26 cellular contexts compared by ENCODE assay signal in the genomic region with DNA sequence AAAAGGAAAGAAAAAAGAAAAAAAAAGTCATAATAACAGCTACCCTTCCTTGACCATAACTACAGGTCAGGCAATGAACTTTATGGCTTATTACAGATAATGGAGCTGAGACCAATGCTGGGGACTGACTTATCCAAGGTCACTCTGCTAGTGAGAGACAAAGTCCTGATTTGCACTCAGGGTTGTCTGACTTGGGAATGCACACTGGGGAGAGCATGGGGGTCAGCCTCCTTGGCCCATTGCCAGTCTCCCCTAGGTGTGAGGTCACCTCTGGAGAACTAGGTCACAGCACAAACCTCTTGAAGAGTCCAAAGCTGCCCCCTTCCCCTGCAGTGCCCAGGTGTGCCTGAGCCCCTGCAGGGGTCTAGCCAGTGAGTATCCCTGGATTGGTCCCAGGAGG. TPM values are rescaled to one million over a fixed set of nuclear protein-coding genes. Genes with fewer than 3 reads are reported as not detected.
A peak's percentile ranks its signal among the peaks of the same experiment; 100 is the strongest.
DNase-seq lines count a peak whose midpoint lies in the region; ATAC-seq, FAIRE-seq and TF ChIP-seq lines count a peak whose summit lies in the region.
"Had no signal": no experiment of that assay in that cellular context is flagged by ENCODE, and none has a peak within 500 bp of the region (broad histone marks: within the 10 kb centered on the region; RNA-seq: fewer than 3 reads in every experiment).

No MANE protein-coding gene starts in this region.

- H3K9me1 ChIP-seq in keratinocyte (ENCODE audit: control insufficient read depth, extremely low read depth, insufficient read depth, low read length): no peaks in the 10 kb centered on the region

- POLR2A ChIA-PET in HepG2 (lab: Yijun Ruan, JAX) (interaction anchor here (0.9 to 17.5 kb wide), 5 partner anchors 8 to 36 kb away, joined by 3 to 976 read pairs (median 6); no protein-coding TSS in a partner anchor), HEK293T (lab: Yijun Ruan, JAX) (no interaction called here)

- H3K4me2 ChIP-seq in HepG2 (ENCODE audit: low read depth, low read length) (no peak overlapping the region), keratinocyte (ENCODE audit: control insufficient read depth, extremely low read depth, insufficient read depth, low read depth, low read length) (no peak overlapping the region), neuronal stem cell (ENCODE audit: insufficient read depth, low read length, poor library complexity, severe bottlenecking) (no peak overlapping the region)

- H3K79me2 ChIP-seq in HepG2 (ENCODE audit: insufficient read depth, low read length): no peaks in the 10 kb centered on the region
- no peaks in the 10 kb centered on the region for H3K79me2 ChIP-seq in keratinocyte (ENCODE audit: control insufficient read depth, insufficient read depth, low read length)

- H3K18ac ChIP-seq in neuronal stem cell (ENCODE audit: low read length): no peak overlapping the region

- no peak overlapping the region for H2BK5ac ChIP-seq in neuronal stem cell (ENCODE audit: low read length)

- no TSS peak for BruUV-seq in HepG2 (replicated peaks; lab: Mats Ljungman, UMichigan)

- TF ChIP-seq CTCF in HepG2 (CRISPR knock-in tag; IDR thresholded peaks at IDR 0.05) (no peak), right lobe of liver (IDR thresholded peaks at IDR 0.05) (no peak), keratinocyte (optimal IDR thresholded peaks at IDR 0.05 in 1 of 3, IDR thresholded peaks at IDR 0.05 in 1 of 3, conservative IDR thresholded peaks at IDR 0.05 in 1 of 3; ENCODE audit: extremely low read depth in 1 of 3, insufficient read depth in 2 of 3, low read length in 3 of 3) (no peak)

- H3K4me3 ChIP-seq in HepG2 (replicated peaks in 1 of 3; ENCODE audit: insufficient read depth in 1 of 3, low read depth in 2 of 3, low read length in 3 of 3): no peak overlapping the region
- H3K4me3 ChIP-seq in right lobe of liver: no peak overlapping the region
- no peak overlapping the region for H3K4me3 ChIP-seq in keratinocyte (ENCODE audit: control insufficient read depth in 2 of 3, extremely low read depth in 1 of 3, insufficient read depth in 2 of 3, low read depth in 1 of 3, low read length in 3 of 3)
- H3K4me3 ChIP-seq in neuronal stem cell (ENCODE audit: low read length in 2 of 2): no peak overlapping the region
- H3K4me3 ChIP-seq in small intestine (ENCODE audit: low read depth in 1 of 2, low read length in 2 of 2): no peak overlapping the region
- H3K4me3 ChIP-seq: GM12878, GM23248 had no signal

- H2BK12ac ChIP-seq in neuronal stem cell (ENCODE audit: low read length): peak overlapping the region; percentile 59

- H3K36me3 ChIP-seq in HepG2 (replicated peaks in 1 of 2; ENCODE audit: control insufficient read depth in 1 of 2, insufficient read depth in 2 of 2, low read length in 2 of 2) (no peaks in the 10 kb centered on the region), right lobe of liver (no peaks in the 10 kb centered on the region), keratinocyte (ENCODE audit: control insufficient read depth in 2 of 2, extremely low read depth in 1 of 2, insufficient read depth in 2 of 2, low read length in 2 of 2) (no peaks in the 10 kb centered on the region), neuronal stem cell (replicated peaks in 1 of 2; ENCODE audit: control insufficient read depth in 2 of 2, insufficient read depth in 2 of 2, low read length in 2 of 2) (no peaks in the 10 kb centered on the region), small intestine (ENCODE audit: control insufficient read depth in 2 of 2, insufficient read depth in 2 of 2, low read length in 2 of 2) (no peaks in the 10 kb centered on the region)

- H3K27ac ChIP-seq in HepG2 (ENCODE audit: extremely low read length, insufficient read depth, low read length) (no peak overlapping the region), right lobe of liver (no peak overlapping the region), keratinocyte (ENCODE audit: control insufficient read depth, insufficient read depth, low read length) (no peak overlapping the region), neuronal stem cell (replicated peaks; ENCODE audit: low read length) (no peak overlapping the region), small intestine (ENCODE audit: low read depth in 1 of 2, low read length in 1 of 2) (no peak overlapping the region)
- H3K27ac ChIP-seq: GM23248 had no signal

- H3K14ac ChIP-seq in neuronal stem cell (ENCODE audit: low read length): no peak overlapping the region

- H3K9me3 ChIP-seq in HepG2 (ENCODE audit: low read length) (no peaks in the 10 kb centered on the region), right lobe of liver (no peaks in the 10 kb centered on the region), keratinocyte (ENCODE audit: control insufficient read depth, low read depth, low read length) (no peaks in the 10 kb centered on the region), neuronal stem cell (replicated peaks in 1 of 2; ENCODE audit: control insufficient read depth in 2 of 2, insufficient read depth in 1 of 2, low read depth in 1 of 2, low read length in 2 of 2) (no peaks in the 10 kb centered on the region), small intestine (ENCODE audit: control insufficient read depth, low read depth) (no peaks in the 10 kb centered on the region)

- in situ Hi-C loops in HepG2 (cut with HindIII; ENCODE audit: extremely low pct_ligation_motif_present, low pct_unique_long_range_greater_than_20kb): no loop called here

- intact Hi-C loops in HepG2 (cut with micrococcal nuclease; ENCODE audit: unreplicated experiment) (no loop called here), right lobe of liver (cut with DNase I) (no loop called here)

- dilution Hi-C loops in keratinocyte (cut with MboI; ENCODE audit: extremely low pct_ligation_motif_present, low sequenced_read_pairs): no loop called here

- no peak overlapping the region for H3K23ac ChIP-seq in neuronal stem cell (ENCODE audit: low read depth, low read length, poor library complexity)

- peak overlapping the region; percentile 28 for H2AK5ac ChIP-seq in neuronal stem cell (ENCODE audit: low read depth, low read length)

- H3K9ac ChIP-seq in HepG2 (ENCODE audit: insufficient read depth, low read depth, low read length): no peak overlapping the region
- H3K9ac ChIP-seq in keratinocyte (ENCODE audit: control insufficient read depth, extremely low read depth, insufficient read depth, low read length): no peak overlapping the region
- H3K9ac ChIP-seq in neuronal stem cell (ENCODE audit: low read depth, low read length, poor library complexity): no peak overlapping the region
- H3K9ac ChIP-seq: GM23248 had no signal

- ATAC-seq in HepG2 (no peak), right lobe of liver (no peak)
- ATAC-seq: GM12878, HCT116 had no signal

- no peak for TF ChIP-seq RAD21 in HepG2 (CRISPR knock-in tag; IDR thresholded peaks at IDR 0.05)

- no peak overlapping the region for H4K8ac ChIP-seq in neuronal stem cell (ENCODE audit: low read depth, low read length)

- H2AFZ ChIP-seq in HepG2 (ENCODE audit: low read length) (no peak overlapping the region), keratinocyte (ENCODE audit: control insufficient read depth, low read length) (no peak overlapping the region), neuronal stem cell (ENCODE audit: low read length) (no peak overlapping the region)
- H2AFZ ChIP-seq: GM23248 had no signal

- H4K20me1 ChIP-seq in HepG2 (ENCODE audit: insufficient read depth, low read length) (no peaks in the 10 kb centered on the region), keratinocyte (ENCODE audit: control insufficient read depth, extremely low read depth, insufficient read depth, low read length) (no peaks in the 10 kb centered on the region)

- peaks cover 98% of the 10 kb centered on the region for H3K4me1 ChIP-seq in HepG2 (ENCODE audit: insufficient read depth, low read length)
- peaks cover 0 to 43% (median 19%) of the 10 kb centered on the region in 4 donors for H3K4me1 ChIP-seq in right lobe of liver
- H3K4me1 ChIP-seq in keratinocyte (ENCODE audit: control insufficient read depth, extremely low read depth, insufficient read depth, low read length): peaks cover 30% of the 10 kb centered on the region
- H3K4me1 ChIP-seq in neuronal stem cell (ENCODE audit: control insufficient read depth in 2 of 2, insufficient read depth in 1 of 2, low read depth in 1 of 2, low read length in 2 of 2): peaks cover 34 to 35% of the 10 kb centered on the region in 2 donors
- H3K4me1 ChIP-seq in small intestine (ENCODE audit: control insufficient read depth in 2 of 2, insufficient read depth in 1 of 2, low read depth in 1 of 2, low read length in 1 of 2): peaks cover 3 to 10% of the 10 kb centered on the region in 2 donors

- CTCF ChIA-PET in HepG2 (lab: Yijun Ruan, JAX; ENCODE audit: low intra/inter-chr PET ratio, low total read pairs): interaction anchor here (0.6 kb wide), 1 partner anchor 84 kb away, joined by 3 read pairs; no protein-coding TSS in a partner anchor
- CTCF ChIA-PET in HEK293T (lab: Yijun Ruan, JAX): no interaction called here

- H3K27me3 ChIP-seq in HepG2 (ENCODE audit: control insufficient read depth in 1 of 2, insufficient read depth in 2 of 2, low read length in 2 of 2): no peaks in the 10 kb centered on the region; a peak in 1 of 5 replicates
- H3K27me3 ChIP-seq in right lobe of liver: no peaks in the 10 kb centered on the region
- H3K27me3 ChIP-seq in keratinocyte (ENCODE audit: control insufficient read depth, extremely low read depth, insufficient read depth, low read length): no peaks in the 10 kb centered on the region
- no peaks in the 10 kb centered on the region for H3K27me3 ChIP-seq in neuronal stem cell (ENCODE audit: control insufficient read depth in 3 of 3, insufficient read depth in 3 of 3, low read depth in 1 of 3, low read length in 3 of 3)
- no peaks in the 10 kb centered on the region for H3K27me3 ChIP-seq in small intestine (ENCODE audit: control insufficient read depth in 2 of 2, insufficient read depth in 2 of 2, low read length in 2 of 2)

- H3K79me1 ChIP-seq in neuronal stem cell (ENCODE audit: low read depth, low read length): no peaks in the 10 kb centered on the region

- no peak overlapping the region for H4K91ac ChIP-seq in neuronal stem cell (ENCODE audit: low read depth, low read length, poor library complexity)

- TF ChIP-seq POLR2A in HepG2 (IDR thresholded peaks at IDR 0.05; ENCODE audit: insufficient read depth in 1 of 2, low read depth in 2 of 2, low read length in 2 of 2): no peak
- no peak for TF ChIP-seq POLR2A in right lobe of liver (IDR thresholded peaks at IDR 0.05)

- DNase-seq in HepG2 (ENCODE audit: low spot score) (no peak), right lobe of liver (no peak), keratinocyte (ENCODE audit: low read depth, low spot score) (no peak), neuronal stem cell (ENCODE audit: low spot score) (no peak), small intestine (peak; percentile 59), NCI-H2107 treated with DMSO at 0.1 percent for 48 hours (lab: John Stamatoyannopoulos, UW; ENCODE audit: unreplicated experiment) (no peak), HEK293T (ENCODE audit: extremely low spot score) (no peak)
- no peak for DNase-seq in stimulated activated naive CD4-positive, alpha-beta T cell (lab: John Stamatoyannopoulos, UW)
- DNase-seq: C1 segment of cervical spinal cord; Calu3; CD4-positive, alpha-beta memory T cell; COR-L47; DMS153; DMS79; EL; GDM1; GM23248; H9; HFFc6 had no signal

- H2BK120ac ChIP-seq in neuronal stem cell (ENCODE audit: low read depth, low read length): no peak overlapping the region

- TF ChIP-seq EP300 in HepG2 (IDR thresholded peaks at IDR 0.05; ENCODE audit: low read depth in 2 of 2, low read length in 2 of 2) (no peak), HepG2 (CRISPR knock-in tag; IDR thresholded peaks at IDR 0.05; ENCODE audit: borderline replicate concordance) (no peak)

- no peak overlapping the region for H3K4ac ChIP-seq in neuronal stem cell (ENCODE audit: low read length)

- no peak overlapping the region for H2BK15ac ChIP-seq in neuronal stem cell (ENCODE audit: low read length)

- FAIRE-seq in HepG2 (lab: Jason Lieb, UNC) (no peak), keratinocyte (lab: Jason Lieb, UNC) (peak; percentile 68), small intestine (lab: Jason Lieb, UNC) (no peak)
- FAIRE-seq: GM12878, GM19239 had no signal

RNA-seq across cellular contexts. Expression of gene CDC42EP1, which starts 5.3 kb away (rescaled TPM):
- total RNA-seq in HepG2 (2016; rRNA removed; fragmentation: Illumina TruSeq; extraction: Trizol) (25.4 and 29.5 TPM in 2 replicates), right lobe of liver (100 to 1,000 TPM in 1 of 6 experiments, 10 to 100 TPM in 5; 29.2 to 117 (median 68.0) TPM)
- total RNA-seq in HepG2 (2016; cell fraction: cytosol; rRNA removed; fragmentation: Illumina TruSeq; extraction: Trizol; ENCODE audit: low read depth): 19.5 and 29.1 TPM in 2 replicates
- 20.9 and 29.7 TPM in 2 replicates for total RNA-seq in HepG2 (2016; cell fraction: insoluble cytoplasmic fraction; rRNA removed; fragmentation: Illumina TruSeq; extraction: Trizol)
- total RNA-seq in HepG2 (2016; cell fraction: membrane; rRNA removed; fragmentation: Illumina TruSeq; extraction: Trizol): 44.9 and 63.7 TPM in 2 replicates
- 15.7 and 18.6 TPM in 2 replicates for total RNA-seq in HepG2 (2016; cell fraction: nucleus; rRNA removed; fragmentation: Illumina TruSeq; extraction: Trizol)
- polyA plus RNA-seq in HepG2 (2011; rRNA removed) (17.1 and 26.7 TPM in 2 replicates), keratinocyte (10.5 to 18.4 TPM (median 13.5 TPM) in 3 replicates), small intestine (10 to 100 TPM; 19.7 to 81.5 (median 29.5) TPM)
- polyA plus RNA-seq in HepG2 (2011; cell fraction: cytosol; rRNA removed): 13.8 and 17.6 TPM in 2 replicates
- polyA plus RNA-seq in HepG2 (2011; cell fraction: nucleus; rRNA removed): 37.8 and 38.3 TPM in 2 replicates
- 45.1 and 72.3 TPM in 2 replicates for polyA plus RNA-seq in HepG2 (2012)
- 49.0 and 73.1 TPM in 2 replicates for polyA plus RNA-seq in HepG2 (2016; cell fraction: cytosol; fragmentation: Illumina TruSeq; extraction: Trizol; ENCODE audit: low read depth)
- 53.9 and 76.0 TPM in 2 replicates for polyA plus RNA-seq in HepG2 (2016; cell fraction: insoluble cytoplasmic fraction; fragmentation: Illumina TruSeq; extraction: Trizol; ENCODE audit: low read depth)
- polyA plus RNA-seq in HepG2 (2016; cell fraction: membrane; fragmentation: Illumina TruSeq; extraction: Trizol; ENCODE audit: low read depth): 99.7 and 119 TPM in 2 replicates
- polyA plus RNA-seq in HepG2 (2016; cell fraction: nucleus; fragmentation: Illumina TruSeq; extraction: Trizol; ENCODE audit: insufficient read depth, low read depth): 54.3 and 56.0 TPM in 2 replicates
- polyA minus RNA-seq in HepG2 (2011; rRNA and poly(A)+ RNA removed; ENCODE audit: low replicate concordance): 12.0 and 24.2 TPM in 2 replicates
- polyA minus RNA-seq in HepG2 (2011; cell fraction: cytosol; rRNA and poly(A)+ RNA removed): 20.7 and 21.6 TPM in 2 replicates
- polyA minus RNA-seq in HepG2 (2011; cell fraction: nucleus; rRNA and poly(A)+ RNA removed): 12.2 and 15.4 TPM in 2 replicates
- 6.4 TPM for polyA plus RNA-seq in keratinocyte (2011; ENCODE audit: low read depth)
- 11.7 and 31.5 TPM in 2 replicates for polyA plus RNA-seq in keratinocyte (2011; cell fraction: cytosol; rRNA removed)
- polyA plus RNA-seq in keratinocyte (2011; cell fraction: nucleus; rRNA removed): 16.0 and 26.2 TPM in 2 replicates
- polyA plus RNA-seq in keratinocyte (2012; ENCODE audit: low replicate concordance): 41.6 and 60.2 TPM in 2 replicates
- 7.8 to 54.4 TPM (median 10.1 TPM) in 3 replicates for polyA minus RNA-seq in keratinocyte
- 45.7 TPM for polyA minus RNA-seq in keratinocyte (2011; cell fraction: cytosol; rRNA and poly(A)+ RNA removed)
- 16.0 and 17.5 TPM in 2 replicates for polyA minus RNA-seq in keratinocyte (2011; cell fraction: nucleus; rRNA and poly(A)+ RNA removed)
- 16.9 TPM for polyA plus RNA-seq in neuronal stem cell (2013, experiment 1 of 2)
- polyA plus RNA-seq in neuronal stem cell (2013, experiment 2 of 2): 16.2 TPM
- total RNA-seq: CD4-positive, alpha-beta memory T cell had no signal
- polyA plus RNA-seq: CD4-positive, alpha-beta memory T cell had no signal

RNA-seq across cellular contexts. Expression of gene LGALS2, which starts 24.9 kb away (rescaled TPM):
- total RNA-seq in HepG2 (2016; rRNA removed; fragmentation: Illumina TruSeq; extraction: Trizol) (43.4 and 56.0 TPM in 2 replicates), right lobe of liver (under 1 TPM in 1 of 6 experiments, not detected in 5; 0.64 TPM)
- 30.8 and 33.0 TPM in 2 replicates for total RNA-seq in HepG2 (2016; cell fraction: cytosol; rRNA removed; fragmentation: Illumina TruSeq; extraction: Trizol; ENCODE audit: low read depth)
- 39.7 and 64.4 TPM in 2 replicates for total RNA-seq in HepG2 (2016; cell fraction: insoluble cytoplasmic fraction; rRNA removed; fragmentation: Illumina TruSeq; extraction: Trizol)
- 19.3 and 21.2 TPM in 2 replicates for total RNA-seq in HepG2 (2016; cell fraction: membrane; rRNA removed; fragmentation: Illumina TruSeq; extraction: Trizol)
- total RNA-seq in HepG2 (2016; cell fraction: nucleus; rRNA removed; fragmentation: Illumina TruSeq; extraction: Trizol): 9.7 and 10.9 TPM in 2 replicates
- polyA plus RNA-seq in HepG2 (2011; rRNA removed) (32.5 and 56.1 TPM in 2 replicates), keratinocyte (not detected in 3 replicates), small intestine (100 to 1,000 TPM; 174 to 256 (median 210) TPM)
- polyA plus RNA-seq in HepG2 (2011; cell fraction: cytosol; rRNA removed): 32.1 and 47.7 TPM in 2 replicates
- 5.1 and 7.9 TPM in 2 replicates for polyA plus RNA-seq in HepG2 (2011; cell fraction: nucleus; rRNA removed)
- 54.6 and 60.7 TPM in 2 replicates for polyA plus RNA-seq in HepG2 (2012)
- 30.1 and 38.1 TPM in 2 replicates for polyA plus RNA-seq in HepG2 (2016; cell fraction: cytosol; fragmentation: Illumina TruSeq; extraction: Trizol; ENCODE audit: low read depth)
- 59.5 and 62.8 TPM in 2 replicates for polyA plus RNA-seq in HepG2 (2016; cell fraction: insoluble cytoplasmic fraction; fragmentation: Illumina TruSeq; extraction: Trizol; ENCODE audit: low read depth)
- polyA plus RNA-seq in HepG2 (2016; cell fraction: membrane; fragmentation: Illumina TruSeq; extraction: Trizol; ENCODE audit: low read depth): 14.5 and 18.2 TPM in 2 replicates
- 20.3 and 23.8 TPM in 2 replicates for polyA plus RNA-seq in HepG2 (2016; cell fraction: nucleus; fragmentation: Illumina TruSeq; extraction: Trizol; ENCODE audit: insufficient read depth, low read depth)
- 3.2 TPM in 1 of 2 replicates, not detected in the other for polyA minus RNA-seq in HepG2 (2011; rRNA and poly(A)+ RNA removed; ENCODE audit: low replicate concordance)
- 2.0 TPM in 2 replicates for polyA minus RNA-seq in HepG2 (2011; cell fraction: cytosol; rRNA and poly(A)+ RNA removed)
- 1.9 TPM in 1 of 2 replicates, not detected in the other for polyA minus RNA-seq in HepG2 (2011; cell fraction: nucleus; rRNA and poly(A)+ RNA removed)
- not detected for polyA plus RNA-seq in keratinocyte (2011; ENCODE audit: low read depth)
- not detected in 2 replicates for polyA plus RNA-seq in keratinocyte (2011; cell fraction: cytosol; rRNA removed)
- not detected in 2 replicates for polyA plus RNA-seq in keratinocyte (2011; cell fraction: nucleus; rRNA removed)
- polyA plus RNA-seq in keratinocyte (2012; ENCODE audit: low replicate concordance): not detected in 2 replicates
- not detected in 3 replicates for polyA minus RNA-seq in keratinocyte
- polyA minus RNA-seq in keratinocyte (2011; cell fraction: cytosol; rRNA and poly(A)+ RNA removed): not detected
- not detected in 2 replicates for polyA minus RNA-seq in keratinocyte (2011; cell fraction: nucleus; rRNA and poly(A)+ RNA removed)
- not detected for polyA plus RNA-seq in neuronal stem cell (2013, experiment 1 of 2)
- not detected for polyA plus RNA-seq in neuronal stem cell (2013, experiment 2 of 2)
- total RNA-seq: A172, A673, GM23248, H4, H9, HFFc6 had no signal
- polyA plus RNA-seq: BJ; CD4-positive, alpha-beta memory T cell had no signal

RNA-seq across cellular contexts. Expression of gene CARD10, which starts 35.8 kb away (rescaled TPM):
- total RNA-seq in HepG2 (2016; rRNA removed; fragmentation: Illumina TruSeq; extraction: Trizol) (28.9 and 35.2 TPM in 2 replicates), right lobe of liver (10 to 100 TPM in 5 of 6 experiments, 1 to 10 TPM in 1; 9.0 to 27.8 (median 14.2) TPM)
- 3.9 and 4.1 TPM in 2 replicates for total RNA-seq in HepG2 (2016; cell fraction: cytosol; rRNA removed; fragmentation: Illumina TruSeq; extraction: Trizol; ENCODE audit: low read depth)
- total RNA-seq in HepG2 (2016; cell fraction: insoluble cytoplasmic fraction; rRNA removed; fragmentation: Illumina TruSeq; extraction: Trizol): 24.8 and 36.0 TPM in 2 replicates
- total RNA-seq in HepG2 (2016; cell fraction: membrane; rRNA removed; fragmentation: Illumina TruSeq; extraction: Trizol): 11.9 and 12.5 TPM in 2 replicates
- total RNA-seq in HepG2 (2016; cell fraction: nucleus; rRNA removed; fragmentation: Illumina TruSeq; extraction: Trizol): 17.8 and 21.3 TPM in 2 replicates
- polyA plus RNA-seq in HepG2 (2011; rRNA removed) (55.8 and 92.3 TPM in 2 replicates), keratinocyte (32.2 to 50.8 TPM (median 40.1 TPM) in 3 replicates), small intestine (100 to 1,000 TPM in 2 of 3 donors, 10 to 100 TPM in 1; 48.2 to 129 (median 129) TPM)
- polyA plus RNA-seq in HepG2 (2011; cell fraction: cytosol; rRNA removed): 52.6 and 75.1 TPM in 2 replicates
- polyA plus RNA-seq in HepG2 (2011; cell fraction: nucleus; rRNA removed): 203 and 227 TPM in 2 replicates
- 46.8 and 57.2 TPM in 2 replicates for polyA plus RNA-seq in HepG2 (2012)
- polyA plus RNA-seq in HepG2 (2016; cell fraction: cytosol; fragmentation: Illumina TruSeq; extraction: Trizol; ENCODE audit: low read depth): 3.0 TPM in 2 replicates
- 28.5 and 30.3 TPM in 2 replicates for polyA plus RNA-seq in HepG2 (2016; cell fraction: insoluble cytoplasmic fraction; fragmentation: Illumina TruSeq; extraction: Trizol; ENCODE audit: low read depth)
- 9.1 and 9.4 TPM in 2 replicates for polyA plus RNA-seq in HepG2 (2016; cell fraction: membrane; fragmentation: Illumina TruSeq; extraction: Trizol; ENCODE audit: low read depth)
- 42.1 and 44.8 TPM in 2 replicates for polyA plus RNA-seq in HepG2 (2016; cell fraction: nucleus; fragmentation: Illumina TruSeq; extraction: Trizol; ENCODE audit: insufficient read depth, low read depth)
- polyA minus RNA-seq in HepG2 (2011; rRNA and poly(A)+ RNA removed; ENCODE audit: low replicate concordance): 15.9 and 164 TPM in 2 replicates
- polyA minus RNA-seq in HepG2 (2011; cell fraction: cytosol; rRNA and poly(A)+ RNA removed): 61.5 and 72.6 TPM in 2 replicates
- polyA minus RNA-seq in HepG2 (2011; cell fraction: nucleus; rRNA and poly(A)+ RNA removed): 31.9 and 42.5 TPM in 2 replicates
- polyA plus RNA-seq in keratinocyte (2011; ENCODE audit: low read depth): 13.2 TPM
- 26.8 and 49.6 TPM in 2 replicates for polyA plus RNA-seq in keratinocyte (2011; cell fraction: cytosol; rRNA removed)
- polyA plus RNA-seq in keratinocyte (2011; cell fraction: nucleus; rRNA removed): 58.9 and 89.7 TPM in 2 replicates
- polyA plus RNA-seq in keratinocyte (2012; ENCODE audit: low replicate concordance): 22.8 and 71.2 TPM in 2 replicates
- 59.5 to 125 TPM (median 69.7 TPM) in 3 replicates for polyA minus RNA-seq in keratinocyte
- polyA minus RNA-seq in keratinocyte (2011; cell fraction: cytosol; rRNA and poly(A)+ RNA removed): 127 TPM
- 55.1 and 62.4 TPM in 2 replicates for polyA minus RNA-seq in keratinocyte (2011; cell fraction: nucleus; rRNA and poly(A)+ RNA removed)
- polyA plus RNA-seq in neuronal stem cell (2013, experiment 1 of 2): 4.2 TPM
- polyA plus RNA-seq in neuronal stem cell (2013, experiment 2 of 2): 4.3 TPM
- polyA plus RNA-seq: CD4-positive, alpha-beta memory T cell had no signal

RNA-seq across cellular contexts. Expression of gene GGA1, which starts 53.6 kb away (rescaled TPM):
- total RNA-seq in HepG2 (2016; rRNA removed; fragmentation: Illumina TruSeq; extraction: Trizol) (16.0 and 29.1 TPM in 2 replicates), right lobe of liver (10 to 100 TPM; 18.4 to 27.3 (median 24.1) TPM)
- 16.1 and 18.1 TPM in 2 replicates for total RNA-seq in HepG2 (2016; cell fraction: cytosol; rRNA removed; fragmentation: Illumina TruSeq; extraction: Trizol; ENCODE audit: low read depth)
- total RNA-seq in HepG2 (2016; cell fraction: insoluble cytoplasmic fraction; rRNA removed; fragmentation: Illumina TruSeq; extraction: Trizol): 13.7 and 32.9 TPM in 2 replicates
- total RNA-seq in HepG2 (2016; cell fraction: membrane; rRNA removed; fragmentation: Illumina TruSeq; extraction: Trizol): 22.2 and 24.3 TPM in 2 replicates
- 34.3 and 44.4 TPM in 2 replicates for total RNA-seq in HepG2 (2016; cell fraction: nucleus; rRNA removed; fragmentation: Illumina TruSeq; extraction: Trizol)
- polyA plus RNA-seq in HepG2 (2011; rRNA removed) (87.2 and 103 TPM in 2 replicates), keratinocyte (29.2 to 36.4 TPM (median 32.5 TPM) in 3 replicates), small intestine (10 to 100 TPM; 44.4 to 73.2 (median 67.5) TPM)
- 22.6 and 34.6 TPM in 2 replicates for polyA plus RNA-seq in HepG2 (2011; cell fraction: cytosol; rRNA removed)
- polyA plus RNA-seq in HepG2 (2011; cell fraction: nucleus; rRNA removed): 436 and 489 TPM in 2 replicates
- polyA plus RNA-seq in HepG2 (2012): 51.1 and 57.0 TPM in 2 replicates
- 4.7 and 5.0 TPM in 2 replicates for polyA plus RNA-seq in HepG2 (2016; cell fraction: cytosol; fragmentation: Illumina TruSeq; extraction: Trizol; ENCODE audit: low read depth)
- 13.0 and 17.9 TPM in 2 replicates for polyA plus RNA-seq in HepG2 (2016; cell fraction: insoluble cytoplasmic fraction; fragmentation: Illumina TruSeq; extraction: Trizol; ENCODE audit: low read depth)
- polyA plus RNA-seq in HepG2 (2016; cell fraction: membrane; fragmentation: Illumina TruSeq; extraction: Trizol; ENCODE audit: low read depth): 11.4 and 12.2 TPM in 2 replicates
- 138 and 147 TPM in 2 replicates for polyA plus RNA-seq in HepG2 (2016; cell fraction: nucleus; fragmentation: Illumina TruSeq; extraction: Trizol; ENCODE audit: insufficient read depth, low read depth)
- 31.3 and 75.9 TPM in 2 replicates for polyA minus RNA-seq in HepG2 (2011; rRNA and poly(A)+ RNA removed; ENCODE audit: low replicate concordance)
- 15.5 and 19.6 TPM in 2 replicates for polyA minus RNA-seq in HepG2 (2011; cell fraction: cytosol; rRNA and poly(A)+ RNA removed)
- polyA minus RNA-seq in HepG2 (2011; cell fraction: nucleus; rRNA and poly(A)+ RNA removed): 83.2 and 84.5 TPM in 2 replicates
- polyA plus RNA-seq in keratinocyte (2011; ENCODE audit: low read depth): 25.0 TPM
- polyA plus RNA-seq in keratinocyte (2011; cell fraction: cytosol; rRNA removed): 22.9 and 26.0 TPM in 2 replicates
- polyA plus RNA-seq in keratinocyte (2011; cell fraction: nucleus; rRNA removed): 104 and 125 TPM in 2 replicates
- 28.2 and 30.6 TPM in 2 replicates for polyA plus RNA-seq in keratinocyte (2012; ENCODE audit: low replicate concordance)
- 25.9 to 31.7 TPM (median 27.1 TPM) in 3 replicates for polyA minus RNA-seq in keratinocyte
- polyA minus RNA-seq in keratinocyte (2011; cell fraction: cytosol; rRNA and poly(A)+ RNA removed): 25.9 TPM
- 30.6 and 40.9 TPM in 2 replicates for polyA minus RNA-seq in keratinocyte (2011; cell fraction: nucleus; rRNA and poly(A)+ RNA removed)
- polyA plus RNA-seq in neuronal stem cell (2013, experiment 1 of 2): 32.1 TPM
- 31.4 TPM for polyA plus RNA-seq in neuronal stem cell (2013, experiment 2 of 2)

Comparison
In these comparisons a context has a peak if more than half of its experiments do, and no peak if none do; other contexts are left out.
1. RNA of gene LGALS2, which starts 24.9 kb away (polyA plus RNA-seq): 174 to 256 TPM in small intestine and 5.1 to 62.8 TPM in HepG2; not detected in keratinocyte; every median in the first group is over 4 times any median in the second.